In genomic region chr1:172154571-172154970, GRCh38 we compare ENCODE assay signal across 9 cellular contexts.
DNase-seq lines count a peak whose midpoint lies in the region; ATAC-seq and TF ChIP-seq lines count a peak whose summit lies in the region.
"Had no signal": no experiment of that assay in that cellular context is flagged by ENCODE, and none has a peak within 500 bp of the region (broad histone marks: within the 10 kb centered on the region; RNA-seq: fewer than 3 reads in every experiment).

No MANE protein-coding gene starts in this region.

- no peak for TF ChIP-seq POLR2A in GM18505 (IDR thresholded peaks at IDR 0.05; ENCODE audit: borderline replicate concordance, extremely low read depth, insufficient read depth, insufficient read length)

- POLR2A ChIA-PET in PC-3 (lab: Charles Lee; ENCODE audit: unreplicated experiment) = no interaction called here

- H4K20me1 ChIP-seq in PC-3 (ENCODE audit: low read length) = no peaks in the 10 kb centered on the region

- H2AFZ ChIP-seq in PC-3 (ENCODE audit: low read length) = peak overlapping the region; percentile 61

- H3K9me3 Mint-ChIP-seq in HFFc6 = no peaks in the 10 kb centered on the region

- H3K9ac ChIP-seq in PC-3 (ENCODE audit: low read length) = peak overlapping the region; percentile 16

- no peaks in the 10 kb centered on the region for H3F3A ChIP-seq in PC-3 (ENCODE audit: low read length, unreplicated experiment)

- H3K9me3 ChIP-seq in PC-3 (ENCODE audit: low read length) = no peaks in the 10 kb centered on the region

- intact Hi-C loops in PC-3 (cut with micrococcal nuclease) = no loop called here

- DNase-seq in HFFc6 (peak; percentile 81), PC-3 (peak; percentile 90), fibroblast of peridontal ligament (ENCODE audit: extremely low read depth) (peak; percentile 84), DMS153 treated with DMSO at 0.1 percent for 48 hours (lab: John Stamatoyannopoulos, UW; ENCODE audit: unreplicated experiment) (no peak), cortex of kidney (lab: John Stamatoyannopoulos, UW) (no peak), NCI-H774 (lab: John Stamatoyannopoulos, UW) (no peak), NCI-H187 (lab: John Stamatoyannopoulos, UW) (no peak)

- peaks cover 40% of the 10 kb centered on the region for H3K4me1 Mint-ChIP-seq in HFFc6 (ENCODE audit: low read depth)

- no TSS peak for BruUV-seq in PC-3 (replicated peaks; lab: Mats Ljungman, UMichigan)

- no peaks in the 10 kb centered on the region for H3K79me2 ChIP-seq in PC-3 (ENCODE audit: low read length)

- no peaks in the 10 kb centered on the region for H3K27me3 ChIP-seq in PC-3 (ENCODE audit: low read length)

- no peaks in the 10 kb centered on the region for H3K9me2 ChIP-seq in PC-3 (replicated peaks; ENCODE audit: low read length)

- H3K4me1 ChIP-seq in PC-3 (ENCODE audit: insufficient read depth, low read length) = peaks cover 16% of the 10 kb centered on the region

- ATAC-seq in GM18505 (IDR thresholded peaks at IDR 0.05; ENCODE audit: unreplicated experiment) (peak; percentile 88), PC-3 (peak; percentile 99)

- no peaks in the 10 kb centered on the region for H3K36me3 ChIP-seq in PC-3 (ENCODE audit: low read depth, low read length)

- H3K4me3 ChIP-seq in PC-3 (ENCODE audit: low read length) = peak overlapping the region; percentile 3; the same call in 1 of the 2 replicates

- CTCF ChIA-PET in PC-3 (lab: Charles Lee) = no interaction called here

- H3K27me3 Mint-ChIP-seq in HFFc6 (ENCODE audit: insufficient read depth) = no peaks in the 10 kb centered on the region; the same call in 1 of the 2 replicates

- H3K27ac Mint-ChIP-seq in HFFc6 = peak overlapping the region; percentile 98

- peak overlapping the region; percentile 88 for H3K4me3 Mint-ChIP-seq in HFFc6

- TF ChIP-seq CTCF in HFFc6 (IDR thresholded peaks at IDR 0.05) (no peak), PC-3 (conservative IDR thresholded peaks at IDR 0.05; ENCODE audit: low read depth, low read length) (no peak)

- H3K27ac ChIP-seq in PC-3 (ENCODE audit: low read length) = peak overlapping the region; percentile 47
- H3K27ac ChIP-seq: VCaP had no signal

- H3K4me2 ChIP-seq in PC-3 (ENCODE audit: low read length) = peak overlapping the region; percentile 54

- no peaks in the 10 kb centered on the region for H3K36me3 Mint-ChIP-seq in HFFc6 (ENCODE audit: low read depth)

Comparison
In these comparisons a context has a peak if more than half of its experiments do, and no peak if none do; other contexts are left out.
1. DNase-seq: peak in HFFc6 (single experiment), PC-3 (single experiment) and fibroblast of peridontal ligament (single experiment); none in DMS153 treated with DMSO at 0.1 percent for 48 hours (single experiment), cortex of kidney (single experiment), NCI-H774 (single experiment) and NCI-H187 (0 of 2).